19 cellular contexts compared by ENCODE assay signal in the genomic region with DNA sequence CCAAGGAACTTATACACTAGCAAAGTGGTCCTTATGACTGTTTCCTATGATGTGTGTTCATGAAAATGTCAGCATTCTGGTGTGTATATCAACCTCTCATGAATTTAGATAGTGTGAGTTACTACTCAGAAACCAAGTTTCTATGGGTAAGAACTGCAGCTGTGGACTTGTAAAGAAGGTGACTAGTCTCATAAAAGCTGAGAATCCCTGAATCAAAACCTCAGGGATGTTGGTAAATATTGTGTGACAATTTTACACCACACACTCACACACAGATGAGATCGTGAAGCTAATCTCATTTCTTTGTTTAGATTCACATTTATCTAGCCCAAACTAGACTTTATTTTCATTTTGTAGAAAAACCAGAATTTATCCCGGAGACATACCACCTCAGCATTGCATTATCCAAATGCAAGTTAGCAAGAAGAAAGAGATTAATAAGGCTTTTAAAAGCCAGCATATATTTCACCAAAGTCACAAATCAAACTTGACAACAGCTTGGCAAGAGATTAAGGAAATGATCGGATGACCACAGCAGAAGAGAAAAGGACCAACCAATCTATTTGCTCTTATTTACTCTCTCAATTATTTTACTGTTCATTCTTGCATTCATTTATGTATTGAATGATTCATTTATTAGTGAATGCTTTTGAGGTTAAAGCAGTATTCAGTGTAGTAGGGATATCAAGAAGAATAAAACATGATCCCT.
"Had no signal": no experiment of that assay in that cellular context is flagged by ENCODE, and none has a peak within 500 bp of the region (broad histone marks: within the 10 kb centered on the region; RNA-seq: fewer than 3 reads in every experiment).

No MANE protein-coding gene starts in this region.

- ATAC-seq: activated naive CD4-positive, alpha-beta T cell treated with anti-CD3 and anti-CD28 coated beads, Interleukin-2, amount 50 U/mL, for 72 hours; body of pancreas; effector memory CD8-positive, alpha-beta T cell; foreskin keratinocyte; lower lobe of right lung; natural killer cell treated with Interleukin-12 subunit alpha and Interleukin-12 subunit beta and Interleukin-15 and Interleukin-18, amount 100 ng/mL, for 72 hours; stimulated activated naive B cell treated with anti-CD40 and anti-IgM and Interleukin-4, amounts not matched to agents 10 μg/mL and 1 μg/mL and 100 μg/mL, for 72 hours had no signal

- H3K27ac ChIP-seq: body of pancreas, foreskin keratinocyte, lower lobe of right lung, sigmoid colon, spleen, VCaP had no signal

- H3K27me3 ChIP-seq: body of pancreas, foreskin keratinocyte, sigmoid colon, spleen had no signal

- H3K36me3 ChIP-seq: lower lobe of right lung, sigmoid colon, spleen had no signal

- H3K4me1 ChIP-seq: body of pancreas, foreskin keratinocyte, lower lobe of right lung, sigmoid colon had no signal

- DNase-seq: activated CD4-positive, CD25-positive, alpha-beta regulatory T cell treated with anti-CD3 and anti-CD28 coated beads, Interleukin-2, amount 50 U/mL, for 72 hours; activated CD8-positive, alpha-beta memory T cell treated with anti-CD3 and anti-CD28 coated beads for 24 hours; activated gamma-delta T cell treated with Interleukin-2 at 50 U/mL for 16 hours; amniotic stem cell; body of pancreas; dermis blood vessel endothelial cell; effector memory CD8-positive, alpha-beta T cell; foreskin keratinocyte; glutamatergic neuron; hippocampal formation; islet precursor cell; lower lobe of right lung; sigmoid colon; spleen; stimulated activated naive B cell treated with anti-CD40 and anti-IgM and Interleukin-4, amounts not matched to agents 10 μg/mL and 1 μg/mL and 100 μg/mL, for 72 hours; T-helper 2 cell had no signal

- H3K9me3 ChIP-seq: body of pancreas, lower lobe of right lung, sigmoid colon had no signal

- H3K4me3 ChIP-seq: body of pancreas, lower lobe of right lung, sigmoid colon, spleen had no signal
